9 cellular contexts compared by ENCODE assay signal in the genomic region with DNA sequence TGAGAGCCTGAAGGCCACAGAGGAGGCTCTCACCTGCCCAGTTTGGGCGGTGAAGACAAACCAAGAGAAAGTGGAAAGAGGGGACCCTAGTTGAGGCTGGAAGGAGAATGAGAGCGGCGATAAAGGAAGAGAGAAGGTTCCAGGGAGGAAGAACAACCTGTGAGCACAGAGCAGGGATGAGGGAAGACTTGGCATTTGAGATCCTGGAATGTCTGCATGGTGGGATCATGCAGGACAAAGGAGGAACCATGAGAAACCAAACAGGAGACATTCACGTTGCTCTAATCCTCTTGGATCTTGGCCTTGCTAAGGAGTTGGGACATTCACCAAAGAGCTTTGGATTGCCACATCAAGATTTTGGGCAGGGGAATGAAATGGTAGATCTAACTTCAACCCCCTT.
"Had no signal": no experiment of that assay in that cellular context is flagged by ENCODE, and none has a peak within 500 bp of the region (broad histone marks: within the 10 kb centered on the region; RNA-seq: fewer than 3 reads in every experiment).

No MANE protein-coding gene starts in this region.

- H3K4me3 Mint-ChIP-seq: GM23338, H9 had no signal

- H3K4me2 ChIP-seq: GM23338 had no signal

- DNase-seq: H9, HCEC 1CT, IMR-90, KG1 had no signal

- H3K27ac Mint-ChIP-seq: GM23338, H9 had no signal

- H2AFZ ChIP-seq: GM23338 had no signal

- FAIRE-seq: H1, H54, K562 had no signal

- H3K9me3 Mint-ChIP-seq: GM23338, H9 had no signal

- H3K4me3 ChIP-seq: GM23338, K562 had no signal

- ATAC-seq: GM23338, K562 had no signal

- H3K27ac ChIP-seq: HL-60 had no signal
